1 cellular context compared by ENCODE assay signal in the genomic region with DNA sequence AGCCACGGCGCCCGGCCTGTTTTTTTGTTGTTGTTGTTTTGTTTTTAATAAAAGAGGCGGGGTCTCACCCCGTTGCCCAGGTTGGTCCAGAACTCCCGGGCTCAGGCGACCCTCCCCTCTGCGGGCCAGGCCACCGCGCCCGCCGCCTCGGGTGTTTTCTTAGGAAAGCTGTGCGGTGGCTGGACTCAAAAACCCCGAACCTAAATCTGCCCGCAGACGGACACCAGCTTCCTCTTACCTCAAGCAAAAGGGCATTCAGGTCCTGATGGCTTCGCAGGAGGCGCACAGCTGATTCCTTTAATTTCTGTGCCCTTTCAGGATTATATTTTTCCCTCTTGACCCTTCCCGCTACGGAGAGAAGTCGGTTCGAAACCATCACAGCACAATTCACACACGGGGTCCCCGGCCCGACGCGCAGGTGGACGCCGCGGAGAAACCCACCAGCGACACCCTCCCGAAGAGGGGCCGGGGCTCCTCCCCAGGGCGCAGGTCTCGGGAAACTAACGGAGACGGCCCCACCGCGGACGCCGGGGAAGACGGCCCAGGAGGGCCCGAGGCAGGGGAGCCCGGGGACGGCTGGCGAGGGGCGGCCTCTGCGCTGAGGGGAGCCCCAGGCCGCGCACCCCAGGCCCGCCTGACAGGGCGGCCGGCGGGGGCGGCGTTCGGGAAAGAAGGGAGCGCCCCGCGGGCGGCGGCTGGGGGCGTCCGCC.
TF ChIP-seq lines count a peak whose summit lies in the region.

No MANE protein-coding gene starts in this region.

TF ChIP-seq in K562, 482 proteins besides CTCF, POLR2A, EP300 and RAD21:
- TF ChIP-seq GATAD2B (IDR thresholded peaks at IDR 0.05; ENCODE audit: borderline replicate concordance) (0 out of 2 replicates have a peak, but pooled peaks have one; percentile 58), DACH1 (IDR thresholded peaks at IDR 0.05; ENCODE audit: partially characterized antibody) (peak; percentile 55), CHD4 (IDR thresholded peaks at IDR 0.05; ENCODE audit: insufficient read depth, insufficient replicate concordance, low read depth, low read length, poor library complexity, severe bottlenecking) (peak; percentile 46), SLC30A9 (CRISPR knock-in tag; IDR thresholded peaks at IDR 0.05) (no peak), HDAC1 (IDR thresholded peaks at IDR 0.05) (peak in 1 of 2 experiments; percentile 38; a peak in 1 of 4 replicates), CBX8 (IDR thresholded peaks at IDR 0.05; ENCODE audit: borderline replicate concordance, extremely low read depth, low read depth, low read length, poor library complexity, severe bottlenecking) (no peak), KAT7 (CRISPR knock-in tag; IDR thresholded peaks at IDR 0.05; ENCODE audit: borderline replicate concordance) (0 out of 2 replicates have a peak, but pooled peaks have one; percentile 23), SMARCC2 (IDR thresholded peaks at IDR 0.05; ENCODE audit: low read depth) (peak; percentile 38; the same call in 1 of the 2 replicates), CREB1 (IDR thresholded peaks at IDR 0.05) (no peak), CREB1 (CRISPR knock-in tag; IDR thresholded peaks at IDR 0.05) (0 out of 2 replicates have a peak, but pooled peaks have one; percentile 1), ETS2 (tag; IDR thresholded peaks at IDR 0.05; ENCODE audit: borderline replicate concordance, poor library complexity, severe bottlenecking) (no peak), ZNF263 (CRISPR knock-in tag; IDR thresholded peaks at IDR 0.05; ENCODE audit: borderline replicate concordance) (0 out of 2 replicates have a peak, but pooled peaks have one; percentile 7), TGIF2 (CRISPR knock-in tag; IDR thresholded peaks at IDR 0.05) (0 out of 2 replicates have a peak, but pooled peaks have one; percentile 39), ZZZ3 (IDR thresholded peaks at IDR 0.05) (no peak), ZNF395 (CRISPR knock-in tag; IDR thresholded peaks at IDR 0.05) (peak; percentile 46; the same call in 1 of the 2 replicates), CBX3 (IDR thresholded peaks at IDR 0.05; ENCODE audit: borderline replicate concordance in 1 of 2, low read length in 2 of 2) (no peak), SIN3A (IDR thresholded peaks at IDR 0.05; ENCODE audit: borderline replicate concordance in 2 of 2, control insufficient read depth in 1 of 2, low read depth in 2 of 2, low read length in 2 of 2) (0 out of 4 replicates have a peak, but pooled peaks of 1 of the 2 experiments have one; percentile 3), CBFB (CRISPR knock-in tag; IDR thresholded peaks at IDR 0.05) (no peak), RBBP5 (IDR thresholded peaks at IDR 0.05; ENCODE audit: borderline replicate concordance, insufficient read depth, low read length, poor library complexity, severe bottlenecking) (peak; percentile 18), MECOM (CRISPR knock-in tag; IDR thresholded peaks at IDR 0.05) (no peak)
- TF ChIP-seq, protein P1, sequence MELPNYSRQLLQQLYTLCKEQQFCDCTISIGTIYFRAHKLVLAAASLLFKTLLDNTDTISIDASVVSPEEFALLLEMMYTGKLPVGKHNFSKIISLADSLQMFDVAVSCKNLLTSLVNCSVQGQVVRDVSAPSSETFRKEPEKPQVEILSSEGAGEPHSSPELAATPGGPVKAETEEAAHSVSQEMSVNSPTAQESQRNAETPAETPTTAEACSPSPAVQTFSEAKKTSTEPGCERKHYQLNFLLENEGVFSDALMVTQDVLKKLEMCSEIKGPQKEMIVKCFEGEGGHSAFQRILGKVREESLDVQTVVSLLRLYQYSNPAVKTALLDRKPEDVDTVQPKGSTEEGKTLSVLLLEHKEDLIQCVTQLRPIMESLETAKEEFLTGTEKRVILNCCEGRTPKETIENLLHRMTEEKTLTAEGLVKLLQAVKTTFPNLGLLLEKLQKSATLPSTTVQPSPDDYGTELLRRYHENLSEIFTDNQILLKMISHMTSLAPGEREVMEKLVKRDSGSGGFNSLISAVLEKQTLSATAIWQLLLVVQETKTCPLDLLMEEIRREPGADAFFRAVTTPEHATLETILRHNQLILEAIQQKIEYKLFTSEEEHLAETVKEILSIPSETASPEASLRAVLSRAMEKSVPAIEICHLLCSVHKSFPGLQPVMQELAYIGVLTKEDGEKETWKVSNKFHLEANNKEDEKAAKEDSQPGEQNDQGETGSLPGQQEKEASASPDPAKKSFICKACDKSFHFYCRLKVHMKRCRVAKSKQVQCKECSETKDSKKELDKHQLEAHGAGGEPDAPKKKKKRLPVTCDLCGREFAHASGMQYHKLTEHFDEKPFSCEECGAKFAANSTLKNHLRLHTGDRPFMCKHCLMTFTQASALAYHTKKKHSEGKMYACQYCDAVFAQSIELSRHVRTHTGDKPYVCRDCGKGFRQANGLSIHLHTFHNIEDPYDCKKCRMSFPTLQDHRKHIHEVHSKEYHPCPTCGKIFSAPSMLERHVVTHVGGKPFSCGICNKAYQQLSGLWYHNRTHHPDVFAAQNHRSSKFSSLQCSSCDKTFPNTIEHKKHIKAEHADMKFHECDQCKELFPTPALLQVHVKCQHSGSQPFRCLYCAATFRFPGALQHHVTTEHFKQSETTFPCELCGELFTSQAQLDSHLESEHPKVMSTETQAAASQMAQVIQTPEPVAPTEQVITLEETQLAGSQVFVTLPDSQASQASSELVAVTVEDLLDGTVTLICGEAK (IDR thresholded peaks at IDR 0.05), result peak; percentile 23; the same call in 1 of the 2 replicates
- TF ChIP-seq, protein P1 (CRISPR knock-in tag; IDR thresholded peaks at IDR 0.05), result no peak
- TF ChIP-seq, protein P2, sequence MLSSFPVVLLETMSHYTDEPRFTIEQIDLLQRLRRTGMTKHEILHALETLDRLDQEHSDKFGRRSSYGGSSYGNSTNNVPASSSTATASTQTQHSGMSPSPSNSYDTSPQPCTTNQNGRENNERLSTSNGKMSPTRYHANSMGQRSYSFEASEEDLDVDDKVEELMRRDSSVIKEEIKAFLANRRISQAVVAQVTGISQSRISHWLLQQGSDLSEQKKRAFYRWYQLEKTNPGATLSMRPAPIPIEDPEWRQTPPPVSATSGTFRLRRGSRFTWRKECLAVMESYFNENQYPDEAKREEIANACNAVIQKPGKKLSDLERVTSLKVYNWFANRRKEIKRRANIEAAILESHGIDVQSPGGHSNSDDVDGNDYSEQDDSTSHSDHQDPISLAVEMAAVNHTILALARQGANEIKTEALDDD (IDR thresholded peaks at IDR 0.05), result no peak
- TF ChIP-seq, protein P3, sequence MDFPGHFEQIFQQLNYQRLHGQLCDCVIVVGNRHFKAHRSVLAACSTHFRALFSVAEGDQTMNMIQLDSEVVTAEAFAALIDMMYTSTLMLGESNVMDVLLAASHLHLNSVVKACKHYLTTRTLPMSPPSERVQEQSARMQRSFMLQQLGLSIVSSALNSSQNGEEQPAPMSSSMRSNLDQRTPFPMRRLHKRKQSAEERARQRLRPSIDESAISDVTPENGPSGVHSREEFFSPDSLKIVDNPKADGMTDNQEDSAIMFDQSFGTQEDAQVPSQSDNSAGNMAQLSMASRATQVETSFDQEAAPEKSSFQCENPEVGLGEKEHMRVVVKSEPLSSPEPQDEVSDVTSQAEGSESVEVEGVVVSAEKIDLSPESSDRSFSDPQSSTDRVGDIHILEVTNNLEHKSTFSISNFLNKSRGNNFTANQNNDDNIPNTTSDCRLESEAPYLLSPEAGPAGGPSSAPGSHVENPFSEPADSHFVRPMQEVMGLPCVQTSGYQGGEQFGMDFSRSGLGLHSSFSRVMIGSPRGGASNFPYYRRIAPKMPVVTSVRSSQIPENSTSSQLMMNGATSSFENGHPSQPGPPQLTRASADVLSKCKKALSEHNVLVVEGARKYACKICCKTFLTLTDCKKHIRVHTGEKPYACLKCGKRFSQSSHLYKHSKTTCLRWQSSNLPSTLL (IDR thresholded peaks at IDR 0.05), result peak; percentile 24; the same call in 1 of the 2 replicates
- TF ChIP-seq, protein P4, sequence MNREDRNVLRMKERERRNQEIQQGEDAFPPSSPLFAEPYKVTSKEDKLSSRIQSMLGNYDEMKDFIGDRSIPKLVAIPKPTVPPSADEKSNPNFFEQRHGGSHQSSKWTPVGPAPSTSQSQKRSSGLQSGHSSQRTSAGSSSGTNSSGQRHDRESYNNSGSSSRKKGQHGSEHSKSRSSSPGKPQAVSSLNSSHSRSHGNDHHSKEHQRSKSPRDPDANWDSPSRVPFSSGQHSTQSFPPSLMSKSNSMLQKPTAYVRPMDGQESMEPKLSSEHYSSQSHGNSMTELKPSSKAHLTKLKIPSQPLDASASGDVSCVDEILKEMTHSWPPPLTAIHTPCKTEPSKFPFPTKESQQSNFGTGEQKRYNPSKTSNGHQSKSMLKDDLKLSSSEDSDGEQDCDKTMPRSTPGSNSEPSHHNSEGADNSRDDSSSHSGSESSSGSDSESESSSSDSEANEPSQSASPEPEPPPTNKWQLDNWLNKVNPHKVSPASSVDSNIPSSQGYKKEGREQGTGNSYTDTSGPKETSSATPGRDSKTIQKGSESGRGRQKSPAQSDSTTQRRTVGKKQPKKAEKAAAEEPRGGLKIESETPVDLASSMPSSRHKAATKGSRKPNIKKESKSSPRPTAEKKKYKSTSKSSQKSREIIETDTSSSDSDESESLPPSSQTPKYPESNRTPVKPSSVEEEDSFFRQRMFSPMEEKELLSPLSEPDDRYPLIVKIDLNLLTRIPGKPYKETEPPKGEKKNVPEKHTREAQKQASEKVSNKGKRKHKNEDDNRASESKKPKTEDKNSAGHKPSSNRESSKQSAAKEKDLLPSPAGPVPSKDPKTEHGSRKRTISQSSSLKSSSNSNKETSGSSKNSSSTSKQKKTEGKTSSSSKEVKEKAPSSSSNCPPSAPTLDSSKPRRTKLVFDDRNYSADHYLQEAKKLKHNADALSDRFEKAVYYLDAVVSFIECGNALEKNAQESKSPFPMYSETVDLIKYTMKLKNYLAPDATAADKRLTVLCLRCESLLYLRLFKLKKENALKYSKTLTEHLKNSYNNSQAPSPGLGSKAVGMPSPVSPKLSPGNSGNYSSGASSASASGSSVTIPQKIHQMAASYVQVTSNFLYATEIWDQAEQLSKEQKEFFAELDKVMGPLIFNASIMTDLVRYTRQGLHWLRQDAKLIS (CRISPR knock-in tag; IDR thresholded peaks at IDR 0.05), result no peak
- TF ChIP-seq, protein P5, sequence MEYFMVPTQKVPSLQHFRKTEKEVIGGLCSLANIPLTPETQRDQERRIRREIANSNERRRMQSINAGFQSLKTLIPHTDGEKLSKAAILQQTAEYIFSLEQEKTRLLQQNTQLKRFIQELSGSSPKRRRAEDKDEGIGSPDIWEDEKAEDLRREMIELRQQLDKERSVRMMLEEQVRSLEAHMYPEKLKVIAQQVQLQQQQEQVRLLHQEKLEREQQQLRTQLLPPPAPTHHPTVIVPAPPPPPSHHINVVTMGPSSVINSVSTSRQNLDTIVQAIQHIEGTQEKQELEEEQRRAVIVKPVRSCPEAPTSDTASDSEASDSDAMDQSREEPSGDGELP (CRISPR knock-in tag; IDR thresholded peaks at IDR 0.05; ENCODE audit: borderline replicate concordance), result peak; percentile 76; the same call in 1 of the 2 replicates
